ENCODE assay signal across 8 cellular contexts in genomic region chrX:46376246-46376885, GRCh38.
DNase-seq lines count a peak whose midpoint lies in the region; ATAC-seq and TF ChIP-seq lines count a peak whose summit lies in the region.

No MANE protein-coding gene starts in this region.

- intact Hi-C loops in sciatic nerve (cut with DNase I) = no loop called here

- TF ChIP-seq CTCF in fibroblast of villous mesenchyme (IDR thresholded peaks at IDR 0.05; ENCODE audit: insufficient read depth, low read depth, low read length) = peak; percentile 47

- DNase-seq in NCI-H524 (lab: John Stamatoyannopoulos, UW) (peak; percentile 36 to 71), NCI-H524 treated with DMSO at 0.1 percent for 48 hours (lab: John Stamatoyannopoulos, UW) (no peak), NCI-H1092 treated with DMSO at 0.1 percent for 48 hours (lab: John Stamatoyannopoulos, UW) (peak; percentile 45), activated T-cell treated with anti-CD3 and anti-CD28 coated beads for 4 hours (peak; percentile 7), fibroblast of villous mesenchyme (ENCODE audit: low read depth) (peak; percentile 61), sciatic nerve (ENCODE audit: low spot score) (no peak), NCI-H187 (lab: John Stamatoyannopoulos, UW) (no peak)

- H3K4me3 ChIP-seq in fibroblast of villous mesenchyme (ENCODE audit: low read depth, low read length) = no peak overlapping the region

- ATAC-seq in sciatic nerve (peak; percentile 42), GM21367 (IDR thresholded peaks at IDR 0.05; ENCODE audit: unreplicated experiment) (no peak)

Comparison
In these comparisons a context has a peak if more than half of its experiments do, and no peak if none do; other contexts are left out.
1. DNase-seq: peak in NCI-H524 (2 of 2), NCI-H1092 treated with DMSO at 0.1 percent for 48 hours (single experiment), activated T-cell treated with anti-CD3 and anti-CD28 coated beads for 4 hours (single experiment) and fibroblast of villous mesenchyme (single experiment); none in NCI-H524 treated with DMSO at 0.1 percent for 48 hours (single experiment), sciatic nerve (single experiment) and NCI-H187 (0 of 2).